ENCODE assay signal across 1 cellular context in genomic region chr12:65825573-65826512, GRCh38.
TF ChIP-seq lines count a peak whose summit lies in the region.

No MANE protein-coding gene starts in this region.

TF ChIP-seq in HepG2, 621 proteins besides CTCF, POLR2A, EP300 and RAD21 (continued from another document and continues in another):
- no peak for TF ChIP-seq HNF1A (IDR thresholded peaks at IDR 0.05; ENCODE audit: low read depth)
- 0 out of 2 replicates have a peak, but pooled peaks have one; percentile 42 for TF ChIP-seq HNF1A (CRISPR knock-in tag; IDR thresholded peaks at IDR 0.05; ENCODE audit: borderline replicate concordance)
- TF ChIP-seq PCBP2 (optimal IDR thresholded peaks at IDR 0.05; ENCODE audit: low read depth, low read length, poor library complexity, severe bottlenecking): no peak
- TF ChIP-seq BCL3 (CRISPR knock-in tag; IDR thresholded peaks at IDR 0.05): 0 out of 2 replicates have a peak, but pooled peaks have one; percentile 36
- 0 out of 2 replicates have a peak, but pooled peaks have one; percentile 15 for TF ChIP-seq ZBTB7B (CRISPR knock-in tag; IDR thresholded peaks at IDR 0.05)
- peak; percentile 50 for TF ChIP-seq SRSF1 (optimal IDR thresholded peaks at IDR 0.05; ENCODE audit: low read depth, low read length)
- TF ChIP-seq ZNF501 (CRISPR knock-in tag; IDR thresholded peaks at IDR 0.05): peak; percentile 37; the same call in 1 of the 2 replicates
- peak; percentile 78 for TF ChIP-seq KAT7 (CRISPR knock-in tag; IDR thresholded peaks at IDR 0.05; ENCODE audit: borderline replicate concordance)
- peak; percentile 33; the same call in 1 of the 2 replicates for TF ChIP-seq PHF8 (CRISPR knock-in tag; IDR thresholded peaks at IDR 0.05)
- TF ChIP-seq SAP130 (CRISPR knock-in tag; IDR thresholded peaks at IDR 0.05; ENCODE audit: low read depth): peak; percentile 10; the same call in 1 of the 2 replicates
- peak; percentile 72 for TF ChIP-seq RBM22 (optimal IDR thresholded peaks at IDR 0.05; ENCODE audit: low read length)
- TF ChIP-seq GABPB1 (CRISPR knock-in tag; IDR thresholded peaks at IDR 0.05): peak; percentile 44; the same call in 1 of the 2 replicates
- TF ChIP-seq ZNF800 (CRISPR knock-in tag; IDR thresholded peaks at IDR 0.05): peak; percentile 66; the same call in 1 of the 2 replicates
- TF ChIP-seq RNF2 (conservative IDR thresholded peaks at IDR 0.05; ENCODE audit: low read depth): no peak
- TF ChIP-seq ZNF652 (CRISPR knock-in tag; IDR thresholded peaks at IDR 0.05; ENCODE audit: borderline replicate concordance, low read depth): peak; percentile 25; the same call in 1 of the 2 replicates
- TF ChIP-seq HNRNPL (IDR thresholded peaks at IDR 0.05; ENCODE audit: low read depth, low read length): 0 out of 2 replicates have a peak, but pooled peaks have one; percentile 22
- TF ChIP-seq, protein P1, sequence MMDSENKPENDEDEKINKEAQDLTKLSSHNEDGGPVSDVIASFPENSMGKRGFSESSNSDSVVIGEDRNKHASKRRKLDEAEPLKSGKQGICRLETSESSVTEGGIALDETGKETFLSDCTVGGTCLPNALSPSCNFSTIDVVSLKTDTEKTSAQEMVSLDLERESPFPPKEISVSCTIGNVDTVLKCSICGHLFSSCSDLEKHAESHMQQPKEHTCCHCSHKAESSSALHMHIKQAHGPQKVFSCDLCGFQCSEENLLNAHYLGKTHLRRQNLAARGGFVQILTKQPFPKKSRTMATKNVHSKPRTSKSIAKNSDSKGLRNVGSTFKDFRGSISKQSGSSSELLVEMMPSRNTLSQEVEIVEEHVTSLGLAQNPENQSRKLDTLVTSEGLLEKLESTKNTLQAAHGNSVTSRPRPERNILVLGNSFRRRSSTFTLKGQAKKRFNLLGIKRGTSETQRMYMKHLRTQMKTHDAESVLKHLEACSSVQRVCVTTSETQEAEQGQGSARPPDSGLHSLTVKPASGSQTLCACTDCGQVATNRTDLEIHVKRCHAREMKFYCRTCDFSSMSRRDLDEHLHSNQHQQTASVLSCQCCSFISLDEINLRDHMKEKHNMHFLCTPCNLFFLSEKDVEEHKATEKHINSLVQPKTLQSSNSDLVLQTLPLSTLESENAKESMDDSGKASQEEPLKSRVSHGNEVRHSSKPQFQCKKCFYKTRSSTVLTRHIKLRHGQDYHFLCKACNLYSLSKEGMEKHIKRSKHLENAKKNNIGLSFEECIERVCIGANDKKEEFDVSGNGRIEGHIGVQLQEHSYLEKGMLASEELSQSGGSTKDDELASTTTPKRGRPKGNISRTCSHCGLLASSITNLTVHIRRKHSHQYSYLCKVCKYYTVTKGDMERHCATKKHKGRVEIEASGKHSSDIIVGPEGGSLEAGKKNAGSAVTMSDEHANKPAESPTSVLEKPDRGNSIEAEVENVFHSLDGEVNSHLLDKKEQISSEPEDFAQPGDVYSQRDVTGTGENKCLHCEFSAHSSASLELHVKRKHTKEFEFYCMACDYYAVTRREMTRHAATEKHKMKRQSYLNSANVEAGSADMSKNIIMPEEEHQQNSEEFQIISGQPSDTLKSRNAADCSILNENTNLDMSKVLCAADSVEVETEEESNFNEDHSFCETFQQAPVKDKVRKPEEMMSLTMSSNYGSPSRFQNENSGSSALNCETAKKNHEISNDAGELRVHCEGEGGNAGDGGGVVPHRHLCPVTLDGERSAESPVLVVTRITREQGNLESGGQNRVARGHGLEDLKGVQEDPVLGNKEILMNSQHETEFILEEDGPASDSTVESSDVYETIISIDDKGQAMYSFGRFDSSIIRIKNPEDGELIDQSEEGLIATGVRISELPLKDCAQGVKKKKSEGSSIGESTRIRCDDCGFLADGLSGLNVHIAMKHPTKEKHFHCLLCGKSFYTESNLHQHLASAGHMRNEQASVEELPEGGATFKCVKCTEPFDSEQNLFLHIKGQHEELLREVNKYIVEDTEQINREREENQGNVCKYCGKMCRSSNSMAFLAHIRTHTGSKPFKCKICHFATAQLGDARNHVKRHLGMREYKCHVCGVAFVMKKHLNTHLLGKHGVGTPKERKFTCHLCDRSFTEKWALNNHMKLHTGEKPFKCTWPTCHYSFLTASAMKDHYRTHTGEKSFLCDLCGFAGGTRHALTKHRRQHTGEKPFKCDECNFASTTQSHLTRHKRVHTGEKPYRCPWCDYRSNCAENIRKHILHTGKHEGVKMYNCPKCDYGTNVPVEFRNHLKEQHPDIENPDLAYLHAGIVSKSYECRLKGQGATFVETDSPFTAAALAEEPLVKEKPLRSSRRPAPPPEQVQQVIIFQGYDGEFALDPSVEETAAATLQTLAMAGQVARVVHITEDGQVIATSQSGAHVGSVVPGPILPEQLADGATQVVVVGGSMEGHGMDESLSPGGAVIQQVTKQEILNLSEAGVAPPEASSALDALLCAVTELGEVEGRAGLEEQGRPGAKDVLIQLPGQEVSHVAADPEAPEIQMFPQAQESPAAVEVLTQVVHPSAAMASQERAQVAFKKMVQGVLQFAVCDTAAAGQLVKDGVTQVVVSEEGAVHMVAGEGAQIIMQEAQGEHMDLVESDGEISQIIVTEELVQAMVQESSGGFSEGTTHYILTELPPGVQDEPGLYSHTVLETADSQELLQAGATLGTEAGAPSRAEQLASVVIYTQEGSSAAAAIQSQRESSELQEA (CRISPR knock-in tag; IDR thresholded peaks at IDR 0.05; ENCODE audit: not compliant biosample characterization): peak; percentile 70
- 0 out of 2 replicates have a peak, but pooled peaks have one; percentile 37 for TF ChIP-seq ZNF607 (CRISPR knock-in tag; IDR thresholded peaks at IDR 0.05; ENCODE audit: borderline replicate concordance)
- TF ChIP-seq ZNF33B (CRISPR knock-in tag; IDR thresholded peaks at IDR 0.05): 0 out of 2 replicates have a peak, but pooled peaks have one; percentile 71
- TF ChIP-seq ZNF136 (CRISPR knock-in tag; IDR thresholded peaks at IDR 0.05; ENCODE audit: low read depth): peak; percentile 59; the same call in 1 of the 2 replicates
- 0 out of 2 replicates have a peak, but pooled peaks have one; percentile 41 for TF ChIP-seq ZNF598 (CRISPR knock-in tag; IDR thresholded peaks at IDR 0.05; ENCODE audit: borderline replicate concordance)
- no peak for TF ChIP-seq SIN3B (IDR thresholded peaks at IDR 0.05; ENCODE audit: low read length)
- TF ChIP-seq, protein P2, sequence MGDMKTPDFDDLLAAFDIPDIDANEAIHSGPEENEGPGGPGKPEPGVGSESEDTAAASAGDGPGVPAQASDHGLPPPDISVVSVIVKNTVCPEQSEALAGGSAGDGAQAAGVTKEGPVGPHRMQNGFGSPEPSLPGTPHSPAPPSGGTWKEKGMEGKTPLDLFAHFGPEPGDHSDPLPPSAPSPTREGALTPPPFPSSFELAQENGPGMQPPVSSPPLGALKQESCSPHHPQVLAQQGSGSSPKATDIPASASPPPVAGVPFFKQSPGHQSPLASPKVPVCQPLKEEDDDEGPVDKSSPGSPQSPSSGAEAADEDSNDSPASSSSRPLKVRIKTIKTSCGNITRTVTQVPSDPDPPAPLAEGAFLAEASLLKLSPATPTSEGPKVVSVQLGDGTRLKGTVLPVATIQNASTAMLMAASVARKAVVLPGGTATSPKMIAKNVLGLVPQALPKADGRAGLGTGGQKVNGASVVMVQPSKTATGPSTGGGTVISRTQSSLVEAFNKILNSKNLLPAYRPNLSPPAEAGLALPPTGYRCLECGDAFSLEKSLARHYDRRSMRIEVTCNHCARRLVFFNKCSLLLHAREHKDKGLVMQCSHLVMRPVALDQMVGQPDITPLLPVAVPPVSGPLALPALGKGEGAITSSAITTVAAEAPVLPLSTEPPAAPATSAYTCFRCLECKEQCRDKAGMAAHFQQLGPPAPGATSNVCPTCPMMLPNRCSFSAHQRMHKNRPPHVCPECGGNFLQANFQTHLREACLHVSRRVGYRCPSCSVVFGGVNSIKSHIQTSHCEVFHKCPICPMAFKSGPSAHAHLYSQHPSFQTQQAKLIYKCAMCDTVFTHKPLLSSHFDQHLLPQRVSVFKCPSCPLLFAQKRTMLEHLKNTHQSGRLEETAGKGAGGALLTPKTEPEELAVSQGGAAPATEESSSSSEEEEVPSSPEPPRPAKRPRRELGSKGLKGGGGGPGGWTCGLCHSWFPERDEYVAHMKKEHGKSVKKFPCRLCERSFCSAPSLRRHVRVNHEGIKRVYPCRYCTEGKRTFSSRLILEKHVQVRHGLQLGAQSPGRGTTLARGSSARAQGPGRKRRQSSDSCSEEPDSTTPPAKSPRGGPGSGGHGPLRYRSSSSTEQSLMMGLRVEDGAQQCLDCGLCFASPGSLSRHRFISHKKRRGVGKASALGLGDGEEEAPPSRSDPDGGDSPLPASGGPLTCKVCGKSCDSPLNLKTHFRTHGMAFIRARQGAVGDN (CRISPR knock-in tag; IDR thresholded peaks at IDR 0.05): peak; percentile 54
- TF ChIP-seq KMT2A (CRISPR knock-in tag; IDR thresholded peaks at IDR 0.05): peak; percentile 82; the same call in 1 of the 2 replicates
- TF ChIP-seq, protein P3, sequence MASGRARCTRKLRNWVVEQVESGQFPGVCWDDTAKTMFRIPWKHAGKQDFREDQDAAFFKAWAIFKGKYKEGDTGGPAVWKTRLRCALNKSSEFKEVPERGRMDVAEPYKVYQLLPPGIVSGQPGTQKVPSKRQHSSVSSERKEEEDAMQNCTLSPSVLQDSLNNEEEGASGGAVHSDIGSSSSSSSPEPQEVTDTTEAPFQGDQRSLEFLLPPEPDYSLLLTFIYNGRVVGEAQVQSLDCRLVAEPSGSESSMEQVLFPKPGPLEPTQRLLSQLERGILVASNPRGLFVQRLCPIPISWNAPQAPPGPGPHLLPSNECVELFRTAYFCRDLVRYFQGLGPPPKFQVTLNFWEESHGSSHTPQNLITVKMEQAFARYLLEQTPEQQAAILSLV (CRISPR knock-in tag; IDR thresholded peaks at IDR 0.05; ENCODE audit: borderline replicate concordance): no peak; the same call in 1 of the 2 replicates
- TF ChIP-seq EED (CRISPR knock-in tag; IDR thresholded peaks at IDR 0.05): no peak
- 0 out of 2 replicates have a peak, but pooled peaks have one; percentile 8 for TF ChIP-seq KDM5B (CRISPR knock-in tag; IDR thresholded peaks at IDR 0.05; ENCODE audit: borderline replicate concordance)
- TF ChIP-seq, protein P4, sequence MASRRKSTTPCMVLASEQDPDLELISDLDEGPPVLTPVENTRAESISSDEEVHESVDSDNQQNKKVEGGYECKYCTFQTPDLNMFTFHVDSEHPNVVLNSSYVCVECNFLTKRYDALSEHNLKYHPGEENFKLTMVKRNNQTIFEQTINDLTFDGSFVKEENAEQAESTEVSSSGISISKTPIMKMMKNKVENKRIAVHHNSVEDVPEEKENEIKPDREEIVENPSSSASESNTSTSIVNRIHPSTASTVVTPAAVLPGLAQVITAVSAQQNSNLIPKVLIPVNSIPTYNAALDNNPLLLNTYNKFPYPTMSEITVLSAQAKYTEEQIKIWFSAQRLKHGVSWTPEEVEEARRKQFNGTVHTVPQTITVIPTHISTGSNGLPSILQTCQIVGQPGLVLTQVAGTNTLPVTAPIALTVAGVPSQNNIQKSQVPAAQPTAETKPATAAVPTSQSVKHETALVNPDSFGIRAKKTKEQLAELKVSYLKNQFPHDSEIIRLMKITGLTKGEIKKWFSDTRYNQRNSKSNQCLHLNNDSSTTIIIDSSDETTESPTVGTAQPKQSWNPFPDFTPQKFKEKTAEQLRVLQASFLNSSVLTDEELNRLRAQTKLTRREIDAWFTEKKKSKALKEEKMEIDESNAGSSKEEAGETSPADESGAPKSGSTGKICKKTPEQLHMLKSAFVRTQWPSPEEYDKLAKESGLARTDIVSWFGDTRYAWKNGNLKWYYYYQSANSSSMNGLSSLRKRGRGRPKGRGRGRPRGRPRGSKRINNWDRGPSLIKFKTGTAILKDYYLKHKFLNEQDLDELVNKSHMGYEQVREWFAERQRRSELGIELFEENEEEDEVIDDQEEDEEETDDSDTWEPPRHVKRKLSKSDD (CRISPR knock-in tag; IDR thresholded peaks at IDR 0.05; ENCODE audit: low read depth): no peak
- TF ChIP-seq HNRNPLL (IDR thresholded peaks at IDR 0.05; ENCODE audit: low read depth, low read length, poor library complexity, severe bottlenecking): peak; percentile 82
